In genomic region chr20:41136695-41137411, GRCh38 we compare ENCODE assay signal across 8 cellular contexts. TPM values are rescaled to one million over a fixed set of nuclear protein-coding genes. Genes with fewer than 3 reads are reported as not detected.
DNase-seq lines count a peak whose midpoint lies in the region; ATAC-seq, FAIRE-seq and TF ChIP-seq lines count a peak whose summit lies in the region.

No MANE protein-coding gene starts in this region.

- H3K4me3 Mint-ChIP-seq in T-helper 2 cell treated with Interferon-gamma antibody and Interleukin-4, amounts not matched to agents 5 μg/mL and 100 μg/mL, for 36 hours: peak overlapping the region; percentile 87

- under 1% methylated on average over 58 of the region's 94 CpGs for WGBS in hepatocyte (ENCODE audit: low lambda C conversion rate, missing lambda C conversion rate)
- 0% methylated on average over 70 to 94 of the region's 94 CpGs for WGBS in aorta, 2 donors

- H3K27me3 ChIP-seq in hepatocyte (no peaks in the 10 kb centered on the region), aorta (ENCODE audit: control insufficient read depth in 1 of 2, insufficient read depth in 2 of 2, low read length in 1 of 2) (no peaks in the 10 kb centered on the region)

- peak overlapping the region; percentile 90 for H2AFZ ChIP-seq in hepatocyte

- peak; percentile 75 for FAIRE-seq in GM12891 (lab: Jason Lieb, UNC)

- H3K36me3 ChIP-seq in hepatocyte (replicated peaks; ENCODE audit: insufficient read depth, low read depth): no peaks in the 10 kb centered on the region
- no peaks in the 10 kb centered on the region for H3K36me3 ChIP-seq in aorta (ENCODE audit: control insufficient read depth in 1 of 2, insufficient read depth in 2 of 2, low read length in 1 of 2)

- H3K4me1 ChIP-seq in hepatocyte (ENCODE audit: insufficient read depth) (peaks cover 31% of the 10 kb centered on the region), aorta (ENCODE audit: control insufficient read depth in 1 of 2, insufficient read depth in 2 of 2, low read length in 2 of 2) (no peaks in the 10 kb centered on the region)

- H3K4me2 ChIP-seq in hepatocyte: peak overlapping the region; percentile 88

- DNase-seq in GM12891 (ENCODE audit: insufficient read length, low spot score) (peak; percentile 83), NCI-H1105 treated with DMSO at 0.1 percent for 48 hours (lab: John Stamatoyannopoulos, UW) (peak; percentile 79), astrocyte of the cerebellum (ENCODE audit: low read depth) (no peak), hepatocyte (ENCODE audit: low spot score) (peak; percentile 95), retina (peak; percentile 96), aorta (peak; percentile 92 to 95)
- peak; percentile 87 for DNase-seq in T-helper 2 cell treated with Interferon-gamma antibody and Interleukin-4, amounts not matched to agents 5 μg/mL and 100 μg/mL, for 36 hours (ENCODE audit: low spot score)

- TF ChIP-seq CTCF in astrocyte of the cerebellum (IDR thresholded peaks at IDR 0.05; ENCODE audit: low read depth, low read length, missing control alignments) (no peak), hepatocyte (IDR thresholded peaks at IDR 0.05; ENCODE audit: poor library complexity) (no peak)

- H3K27ac ChIP-seq in hepatocyte (peak overlapping the region; percentile 100), aorta (ENCODE audit: low read depth in 1 of 2, low read length in 2 of 2) (peak overlapping the region; percentile 72 to 91)

- in situ Hi-C loops in astrocyte of the cerebellum (cut with HindIII; ENCODE audit: low sequenced_read_pairs): no loop called here

- H3K79me2 ChIP-seq in hepatocyte: peaks cover 45% of the 10 kb centered on the region

- H3K27me3 Mint-ChIP-seq in T-helper 2 cell treated with Interferon-gamma antibody and Interleukin-4, amounts not matched to agents 5 μg/mL and 100 μg/mL, for 36 hours (ENCODE audit: low read depth): no peaks in the 10 kb centered on the region

- no peaks in the 10 kb centered on the region for H3K9me2 ChIP-seq in hepatocyte (replicated peaks; ENCODE audit: insufficient read depth)

- H3K4me3 ChIP-seq in astrocyte of the cerebellum (ENCODE audit: low read depth, low read length): peak overlapping the region; percentile 75
- peak overlapping the region; percentile 94 for H3K4me3 ChIP-seq in hepatocyte
- H3K4me3 ChIP-seq in aorta (ENCODE audit: low read length in 2 of 2): peak overlapping the region; percentile 59 to 84

- peaks cover 34% of the 10 kb centered on the region for H3K36me3 Mint-ChIP-seq in T-helper 2 cell treated with Interferon-gamma antibody and Interleukin-4, amounts not matched to agents 5 μg/mL and 100 μg/mL, for 36 hours (ENCODE audit: low read depth)

- intact Hi-C loops in aorta (cut with DNase I): no loop called here

- peaks cover 32% of the 10 kb centered on the region for H4K20me1 ChIP-seq in hepatocyte (ENCODE audit: insufficient read depth, poor library complexity, severe bottlenecking)

- ATAC-seq in HG02623 (IDR thresholded peaks at IDR 0.05; ENCODE audit: unreplicated experiment) (peak; percentile 43), aorta (ENCODE audit: low FRiP score) (peak; percentile 91)

- peak; percentile 60; the same call in 1 of the 2 replicates for TF ChIP-seq POLR2A in GM12891 (IDR thresholded peaks at IDR 0.05; ENCODE audit: low read depth, low read length)

- no peaks in the 10 kb centered on the region for H3K9me3 Mint-ChIP-seq in T-helper 2 cell treated with Interferon-gamma antibody and Interleukin-4, amounts not matched to agents 5 μg/mL and 100 μg/mL, for 36 hours

- H3K27ac Mint-ChIP-seq in T-helper 2 cell treated with Interferon-gamma antibody and Interleukin-4, amounts not matched to agents 5 μg/mL and 100 μg/mL, for 36 hours: peak overlapping the region; percentile 88

- H3K4me1 Mint-ChIP-seq in T-helper 2 cell treated with Interferon-gamma antibody and Interleukin-4, amounts not matched to agents 5 μg/mL and 100 μg/mL, for 36 hours (ENCODE audit: low read depth): peaks cover 52% of the 10 kb centered on the region

- H3K9me3 ChIP-seq in hepatocyte (ENCODE audit: low read depth) (no peaks in the 10 kb centered on the region), aorta (ENCODE audit: control insufficient read depth, low read length) (no peaks in the 10 kb centered on the region)

TF ChIP-seq in GM12891, 5 proteins besides CTCF, POLR2A, EP300 and RAD21:
- peak; percentile 39; the same call in 1 of the 2 replicates for TF ChIP-seq POLR2AphosphoS5 (IDR thresholded peaks at IDR 0.05; ENCODE audit: low read depth, low read length)
- TF ChIP-seq SPI1 (IDR thresholded peaks at IDR 0.05; ENCODE audit: low read depth, low read length): no peak
- no peak for TF ChIP-seq TAF1 (IDR thresholded peaks at IDR 0.05; ENCODE audit: low read depth, low read length)
- TF ChIP-seq POU2F2 (IDR thresholded peaks at IDR 0.05; ENCODE audit: low read depth, low read length): no peak; the same call in 1 of the 2 replicates
- no peak for TF ChIP-seq PAX5 (IDR thresholded peaks at IDR 0.05; ENCODE audit: insufficient read depth, low read length, severe bottlenecking)

RNA-seq across cellular contexts. Expression of gene PLCG1, which starts 0.5 kb away (rescaled TPM):
- polyA plus RNA-seq in GM12891 (2012; ENCODE audit: low read depth, missing spikeins): 70.7 TPM
- total RNA-seq in hepatocyte (48.5 and 73.2 TPM in 2 replicates), aorta (100 to 1,000 TPM in 1 of 2 donors, 10 to 100 TPM in 1; 96.3 to 148 TPM)
- polyA plus RNA-seq in hepatocyte (52.7 and 52.8 TPM in 2 replicates), aorta (10 to 100 TPM; 17.9 to 52.5 TPM)
